In genomic region chr9:135217836-135218235, GRCh38 we compare ENCODE assay signal across 16 cellular contexts.
DNase-seq lines count a peak whose midpoint lies in the region; ATAC-seq and TF ChIP-seq lines count a peak whose summit lies in the region.
"Had no signal": no experiment of that assay in that cellular context is flagged by ENCODE, and none has a peak within 500 bp of the region (broad histone marks: within the 10 kb centered on the region; RNA-seq: fewer than 3 reads in every experiment).

No MANE protein-coding gene starts in this region.

- peaks cover 7% of the 10 kb centered on the region for H3K27me3 Mint-ChIP-seq in neural progenitor cell (ENCODE audit: insufficient read depth, low read depth)

- ATAC-seq in Right ventricle myocardium superior (ENCODE audit: poor library complexity) = no peak
- no peak for ATAC-seq in RWPE2 (ENCODE audit: low read depth)
- ATAC-seq in upper lobe of right lung = no peak
- ATAC-seq: GM12878 had no signal

- no peak overlapping the region; the same call in 1 of the 2 replicates for H3K9ac ChIP-seq in iPS-20b (ENCODE audit: low read depth, low read length)
- H3K9ac ChIP-seq in neural progenitor cell = no peak overlapping the region

- no peak overlapping the region for H3K4me3 Mint-ChIP-seq in neural progenitor cell
- H3K4me3 Mint-ChIP-seq: B cell; CD4-positive, alpha-beta memory T cell had no signal

- no peak overlapping the region for H2AFZ ChIP-seq in neural progenitor cell (replicated peaks)

- H3K4me3 ChIP-seq in RWPE2 (ENCODE audit: severe bottlenecking) (no peak overlapping the region), iPS-20b (ENCODE audit: low read length) (no peak overlapping the region), upper lobe of right lung (no peak overlapping the region), neural progenitor cell (no peak overlapping the region)
- H3K4me3 ChIP-seq: GM12878 had no signal

- peak; percentile 56 for DNase-seq in cardiac septum (ENCODE audit: low spot score)
- DNase-seq in Right ventricle myocardium superior = no peak
- peak; percentile 31 for DNase-seq in RWPE2 (ENCODE audit: low spot score)
- peak; percentile 51 for DNase-seq in upper lobe of right lung
- no peak for DNase-seq in neural progenitor cell (ENCODE audit: low spot score)
- DNase-seq in NCI-H226 = no peak
- DNase-seq in effector CD4-positive, alpha-beta T cell = no peak
- DNase-seq: CD4-positive, alpha-beta memory T cell; NCI-H187; NK-92 treated with Interleukin-12 subunit alpha and Interleukin-12 subunit beta, amount 100 ng/mL, for 24 hours; OCI-M1 had no signal

- no peak overlapping the region for H3K27ac ChIP-seq in RWPE2 (ENCODE audit: poor library complexity, severe bottlenecking)
- peak overlapping the region; percentile 48 for H3K27ac ChIP-seq in iPS-20b (ENCODE audit: low read length)
- no peak overlapping the region for H3K27ac ChIP-seq in upper lobe of right lung
- H3K27ac ChIP-seq in neural progenitor cell = no peak overlapping the region
- H3K27ac ChIP-seq: 22Rv1, RWPE1 had no signal

- H3K4me2 ChIP-seq in neural progenitor cell = no peak overlapping the region

- H3K9me3 ChIP-seq in RWPE2 (ENCODE audit: severe bottlenecking) = no peaks in the 10 kb centered on the region
- no peaks in the 10 kb centered on the region for H3K9me3 ChIP-seq in iPS-20b (ENCODE audit: insufficient read depth, low read depth, low read length)
- no peaks in the 10 kb centered on the region for H3K9me3 ChIP-seq in upper lobe of right lung
- H3K9me3 ChIP-seq in neural progenitor cell (ENCODE audit: low read depth) = no peaks in the 10 kb centered on the region

- H3K4me1 ChIP-seq in RWPE2 (ENCODE audit: insufficient read depth, poor library complexity, severe bottlenecking) = no peaks in the 10 kb centered on the region
- peaks cover 18% of the 10 kb centered on the region; the same call in 1 of the 2 replicates for H3K4me1 ChIP-seq in iPS-20b (ENCODE audit: insufficient read depth, low read length)
- peaks cover 7% of the 10 kb centered on the region for H3K4me1 ChIP-seq in upper lobe of right lung
- peaks cover 40% of the 10 kb centered on the region for H3K4me1 ChIP-seq in neural progenitor cell

- no peaks in the 10 kb centered on the region for H3K79me2 ChIP-seq in neural progenitor cell (ENCODE audit: low read depth)

- no peak overlapping the region for H3K27ac Mint-ChIP-seq in neural progenitor cell
- H3K27ac Mint-ChIP-seq: B cell; CD4-positive, alpha-beta memory T cell had no signal

- peaks cover 41% of the 10 kb centered on the region for H3K4me1 Mint-ChIP-seq in neural progenitor cell
- H3K4me1 Mint-ChIP-seq: B cell; CD4-positive, alpha-beta memory T cell had no signal

- H3K27me3 ChIP-seq in RWPE2 (ENCODE audit: insufficient read depth, poor library complexity, severe bottlenecking) = peaks cover 43% of the 10 kb centered on the region
- H3K27me3 ChIP-seq in iPS-20b (ENCODE audit: insufficient read depth, low read length) = no peaks in the 10 kb centered on the region
- peaks cover 17% of the 10 kb centered on the region for H3K27me3 ChIP-seq in upper lobe of right lung
- H3K27me3 ChIP-seq in neural progenitor cell = no peaks in the 10 kb centered on the region

- H3K36me3 ChIP-seq in RWPE2 (ENCODE audit: low read depth) = no peaks in the 10 kb centered on the region
- H3K36me3 ChIP-seq in iPS-20b (ENCODE audit: insufficient read depth, low read depth, low read length) = no peaks in the 10 kb centered on the region
- no peaks in the 10 kb centered on the region for H3K36me3 ChIP-seq in upper lobe of right lung
- no peaks in the 10 kb centered on the region for H3K36me3 ChIP-seq in neural progenitor cell

- no peak for TF ChIP-seq CTCF in RWPE2 (IDR thresholded peaks at IDR 0.05; ENCODE audit: poor library complexity, severe bottlenecking)
- no peak for TF ChIP-seq CTCF in upper lobe of right lung (IDR thresholded peaks at IDR 0.05)
- TF ChIP-seq CTCF in neural progenitor cell (IDR thresholded peaks at IDR 0.05) = no peak

- H3F3A ChIP-seq in neural progenitor cell (ENCODE audit: low read depth) = peaks cover 21% of the 10 kb centered on the region

- H3K9me3 Mint-ChIP-seq in neural progenitor cell = no peaks in the 10 kb centered on the region

- no peaks in the 10 kb centered on the region for H3K36me3 Mint-ChIP-seq in neural progenitor cell
- H3K36me3 Mint-ChIP-seq: CD4-positive, alpha-beta memory T cell had no signal

- no peaks in the 10 kb centered on the region for H4K20me1 ChIP-seq in neural progenitor cell (ENCODE audit: low read depth)

- intact Hi-C loops in cardiac septum (cut with DNase I) (no loop called here), Right ventricle myocardium superior (cut with DNase I) (no loop called here), upper lobe of right lung (cut with DNase I) (no loop called here)

Comparison
In these comparisons a context has a peak if more than half of its experiments do, and no peak if none do; other contexts are left out.
1. DNase-seq: peak in cardiac septum (single experiment), RWPE2 (single experiment) and upper lobe of right lung (single experiment); none in Right ventricle myocardium superior (single experiment), neural progenitor cell (single experiment), NCI-H226 (single experiment) and effector CD4-positive, alpha-beta T cell (single experiment).